ENCODE assay signal across 16 cellular contexts in the genomic region with DNA sequence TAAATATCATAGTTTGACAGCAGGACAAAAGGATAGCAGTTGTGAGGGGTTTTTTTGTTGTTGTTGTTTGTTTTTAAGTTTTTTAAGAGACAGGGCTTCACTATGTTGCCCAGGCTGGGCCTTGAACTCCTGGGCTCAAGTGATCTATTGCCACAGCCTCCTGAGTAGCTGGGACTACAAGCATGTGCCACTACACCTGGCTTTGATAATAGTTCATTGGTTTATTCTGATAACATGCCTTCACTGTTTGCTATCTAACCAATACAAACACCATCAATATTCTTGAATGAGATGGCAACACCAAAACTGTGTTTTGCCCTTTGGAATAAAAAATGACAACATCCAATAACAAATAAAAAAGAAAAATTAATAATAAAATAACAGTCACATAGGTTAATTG. TPM values are rescaled to one million over a fixed set of nuclear protein-coding genes. Genes with fewer than 3 reads are reported as not detected.
A peak's percentile ranks its signal among the peaks of the same experiment; 100 is the strongest.
DNase-seq lines count a peak whose midpoint lies in the region; ATAC-seq, FAIRE-seq and TF ChIP-seq lines count a peak whose summit lies in the region.
"Had no signal": no experiment of that assay in that cellular context is flagged by ENCODE, and none has a peak within 500 bp of the region (broad histone marks: within the 10 kb centered on the region; RNA-seq: fewer than 3 reads in every experiment).

No MANE protein-coding gene starts in this region.

- peaks cover 36% of the 10 kb centered on the region for H3K36me3 ChIP-seq in endodermal cell (ENCODE audit: control insufficient read depth, insufficient read depth, low read length)
- no peaks in the 10 kb centered on the region for H3K36me3 ChIP-seq in lower lobe of right lung
- no peaks in the 10 kb centered on the region for H3K36me3 ChIP-seq in ovary
- no peaks in the 10 kb centered on the region for H3K36me3 ChIP-seq in uterus

- H3K27ac ChIP-seq in endodermal cell (ENCODE audit: low read depth, low read length) (no peak overlapping the region), lower lobe of right lung (peak overlapping the region; percentile 0), ovary (no peak overlapping the region), uterus (no peak overlapping the region)
- H3K27ac ChIP-seq: GM23248, HL-60 had no signal

- H3K36me3 Mint-ChIP-seq in endodermal cell (ENCODE audit: low read depth) = peaks cover 10% of the 10 kb centered on the region
- H3K36me3 Mint-ChIP-seq: CD14-positive monocyte; CD8-positive, alpha-beta memory T cell had no signal

- POLR2A ChIA-PET in GM10248 (lab: Yijun Ruan, JAX) = no interaction called here

- H3K4me3 ChIP-seq in endodermal cell (ENCODE audit: low read length) = peak overlapping the region; percentile 71
- no peak overlapping the region for H3K4me3 ChIP-seq in lower lobe of right lung
- H3K4me3 ChIP-seq in ovary = no peak overlapping the region
- H3K4me3 ChIP-seq in uterus = no peak overlapping the region
- H3K4me3 ChIP-seq: GM23248 had no signal

- H3K27me3 Mint-ChIP-seq in endodermal cell (ENCODE audit: insufficient read depth) = no peaks in the 10 kb centered on the region
- H3K27me3 Mint-ChIP-seq: CD8-positive, alpha-beta memory T cell had no signal

- TF ChIP-seq POLR2A in ovary (IDR thresholded peaks at IDR 0.05) (no peak), uterus (IDR thresholded peaks at IDR 0.05) (no peak)

- no peak for ATAC-seq in lower lobe of right lung

- H3K4me3 Mint-ChIP-seq in endodermal cell = no peak overlapping the region
- H3K4me3 Mint-ChIP-seq: CD14-positive monocyte; CD8-positive, alpha-beta memory T cell had no signal

- H3K9me3 Mint-ChIP-seq in endodermal cell = no peaks in the 10 kb centered on the region
- H3K9me3 Mint-ChIP-seq: CD8-positive, alpha-beta memory T cell had no signal

- intact Hi-C loops in lower lobe of right lung (cut with DNase I) (no loop called here), ovary (cut with DNase I) (no loop called here), uterus (cut with DNase I; ENCODE audit: low total_unique reads) (no loop called here)

- no peak for TF ChIP-seq EP300 in ovary (IDR thresholded peaks at IDR 0.05)

- TF ChIP-seq CTCF in D721Med (IDR thresholded peaks at IDR 0.05; ENCODE audit: insufficient read depth, missing control alignments) = no peak
- no peak for TF ChIP-seq CTCF in endodermal cell (conservative IDR thresholded peaks at IDR 0.05)
- TF ChIP-seq CTCF in lower lobe of right lung (IDR thresholded peaks at IDR 0.05) = no peak
- no peak for TF ChIP-seq CTCF in GM10248 (IDR thresholded peaks at IDR 0.05; ENCODE audit: control extremely low read depth, extremely low read depth, low read depth, missing control alignments)
- TF ChIP-seq CTCF in ovary (IDR thresholded peaks at IDR 0.05) = no peak
- TF ChIP-seq CTCF in uterus (IDR thresholded peaks at IDR 0.05) = no peak

- H3K4me1 Mint-ChIP-seq in endodermal cell = peaks cover 72% of the 10 kb centered on the region
- H3K4me1 Mint-ChIP-seq: CD14-positive monocyte; CD8-positive, alpha-beta memory T cell had no signal

- FAIRE-seq in A204.1 (lab: Jason Lieb, UNC) (peak; percentile 29), D721Med (lab: Jason Lieb, UNC) (peak; percentile 29)
- FAIRE-seq: GM12891, H54 had no signal

- no peaks in the 10 kb centered on the region for H3K9me3 ChIP-seq in endodermal cell (ENCODE audit: control insufficient read depth, low read length)
- H3K9me3 ChIP-seq in lower lobe of right lung = no peaks in the 10 kb centered on the region
- no peaks in the 10 kb centered on the region for H3K9me3 ChIP-seq in ovary
- H3K9me3 ChIP-seq in uterus = no peaks in the 10 kb centered on the region
- H3K9me3 ChIP-seq: Caco-2 had no signal

- peaks cover 40% of the 10 kb centered on the region for H3K4me1 ChIP-seq in endodermal cell (ENCODE audit: control insufficient read depth, insufficient read depth, low read length)
- H3K4me1 ChIP-seq in lower lobe of right lung = peaks cover 14% of the 10 kb centered on the region
- peaks cover 2% of the 10 kb centered on the region for H3K4me1 ChIP-seq in ovary (ENCODE audit: insufficient read depth)
- no peaks in the 10 kb centered on the region for H3K4me1 ChIP-seq in uterus

- peak overlapping the region; percentile 65 for H3K9ac ChIP-seq in endodermal cell (ENCODE audit: extremely low read depth, low read length, poor library complexity, severe bottlenecking)
- H3K9ac ChIP-seq: GM23248 had no signal

- H3K27me3 ChIP-seq in endodermal cell (ENCODE audit: control insufficient read depth, insufficient read depth, low read length, poor library complexity, severe bottlenecking) (no peaks in the 10 kb centered on the region), lower lobe of right lung (ENCODE audit: low read depth) (no peaks in the 10 kb centered on the region), ovary (no peaks in the 10 kb centered on the region), uterus (no peaks in the 10 kb centered on the region)

- peak overlapping the region; percentile 95 for H3K27ac Mint-ChIP-seq in endodermal cell
- H3K27ac Mint-ChIP-seq: CD14-positive monocyte had no signal

- DNase-seq in D721Med (ENCODE audit: insufficient read length, low spot score) (no peak), endodermal cell (no peak), lower lobe of right lung (no peak), GM10248 (ENCODE audit: extremely low spot score) (no peak), ovary (no peak), uterus (no peak)
- DNase-seq: CD8-positive, alpha-beta memory T cell; GM23248; IMR-90 had no signal

- CTCF ChIA-PET in GM10248 (lab: Yijun Ruan, JAX) = no interaction called here

RNA-seq across cellular contexts. Expression of gene FAM184A, which starts 41.2 kb away (rescaled TPM):
- total RNA-seq in endodermal cell = 100 to 1,000 TPM; 205 to 216 TPM
- polyA plus RNA-seq in endodermal cell (2013, experiment 1 of 2) = 64.9 TPM
- 72.0 TPM for polyA plus RNA-seq in endodermal cell (2013, experiment 2 of 2)
- 15.9 TPM for total RNA-seq in lower lobe of right lung
- 10 to 100 TPM in 3 of 7 donors, 1 to 10 TPM in 4; 5.4 to 10.8 (median 9.5) TPM for total RNA-seq in ovary
- polyA plus RNA-seq in ovary = 1 to 10 TPM; 2.8 to 3.6 TPM
- 1 to 10 TPM; 1.8 to 9.5 (median 5.1) TPM for total RNA-seq in uterus
- total RNA-seq: GM23248, IMR-90 had no signal
- polyA plus RNA-seq: BJ, CD14-positive monocyte had no signal

Comparison
In these comparisons a context has a peak if more than half of its experiments do, and no peak if none do; other contexts are left out.
1. RNA of gene FAM184A, which starts 41.2 kb away (total RNA-seq): 205 to 216 TPM in endodermal cell; 15.9 TPM in lower lobe of right lung (single experiment), 5.4 to 10.8 TPM in ovary and 1.8 to 9.5 TPM in uterus; every median in the first group is over 10 times any median in the second.